14 cellular contexts compared by ENCODE assay signal in the genomic region with DNA sequence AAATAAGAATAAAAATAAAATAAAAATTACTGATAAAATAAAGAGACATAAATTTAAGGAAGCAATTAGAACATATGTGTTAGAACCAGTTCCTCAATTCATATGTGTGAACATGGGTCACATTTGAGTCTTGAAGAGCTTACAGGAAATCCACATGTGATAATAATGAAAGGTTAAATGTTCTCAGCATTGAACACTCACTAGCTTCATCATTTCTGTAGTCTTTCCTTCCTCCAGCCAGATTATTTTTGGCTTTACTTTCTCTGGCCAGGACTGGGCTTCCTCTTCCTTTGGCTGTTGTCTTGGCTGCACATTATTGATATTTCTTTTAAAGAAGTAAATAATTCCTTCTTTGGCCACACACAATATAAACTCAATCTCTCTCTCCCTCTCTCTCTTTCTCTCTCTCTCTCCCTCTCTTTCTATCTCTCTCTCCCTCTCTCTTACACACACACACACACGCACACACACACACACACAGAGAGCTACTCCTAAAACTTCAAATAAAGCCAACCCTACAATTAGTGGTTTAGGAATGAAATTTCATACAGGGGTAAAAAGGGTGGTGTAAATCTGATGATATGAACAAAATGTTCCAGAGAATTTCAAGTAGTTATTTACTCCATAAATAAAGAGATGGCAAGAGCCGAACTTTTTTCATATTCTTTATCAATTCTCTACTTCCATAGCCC.
DNase-seq lines count a peak whose midpoint lies in the region; ATAC-seq, FAIRE-seq and TF ChIP-seq lines count a peak whose summit lies in the region.
"Had no signal": no experiment of that assay in that cellular context is flagged by ENCODE, and none has a peak within 500 bp of the region (broad histone marks: within the 10 kb centered on the region; RNA-seq: fewer than 3 reads in every experiment).

No MANE protein-coding gene starts in this region.

- no peak overlapping the region for H3K9ac ChIP-seq in liver (ENCODE audit: low read depth in 1 of 2, low read length in 2 of 2)
- H3K9ac ChIP-seq in HepG2 (ENCODE audit: insufficient read depth, low read depth, low read length) = no peak overlapping the region

- peaks cover 0 to 8% (median 5%) of the 10 kb centered on the region in 8 donors for H3K9me3 Mint-ChIP-seq in CD4-positive, alpha-beta memory T cell

- H3K27me3 Mint-ChIP-seq in CD4-positive, alpha-beta memory T cell = peaks cover 0 to 6% of the 10 kb centered on the region in 2 donors
- H3K27me3 Mint-ChIP-seq: activated T-cell treated with anti-CD3 and anti-CD28 coated beads, Interleukin-2, amount 50 U/mL, for 24 hours had no signal

- TF ChIP-seq CTCF in liver (IDR thresholded peaks at IDR 0.05; ENCODE audit: low read depth, low read length, missing input control) (no peak), HepG2 (CRISPR knock-in tag; IDR thresholded peaks at IDR 0.05) (no peak), body of pancreas (IDR thresholded peaks at IDR 0.05) (no peak), testis (IDR thresholded peaks at IDR 0.05) (peak in 1 of 3 experiments; percentile 58)

- intact Hi-C loops in HepG2 (cut with micrococcal nuclease; ENCODE audit: unreplicated experiment) (no loop called here), body of pancreas (cut with DNase I) (loop anchor here (10.0 kb wide), 1 partner anchor 48 kb away; no protein-coding TSS in a partner anchor), testis (cut with DNase I; ENCODE audit: low total_unique reads) (no loop called here)
- intact Hi-C loops in CD4-positive, alpha-beta memory T cell (cut with micrococcal nuclease) = no loop called here

- peaks cover 0 to 1% (median 0%) of the 10 kb centered on the region in 4 donors for H3K4me1 Mint-ChIP-seq in CD4-positive, alpha-beta memory T cell
- H3K4me1 Mint-ChIP-seq: activated CD4-positive, alpha-beta T cell treated with anti-CD3 and anti-CD28 coated beads for 36 hours had no signal

- H3K9me3 ChIP-seq in liver (ENCODE audit: control insufficient read depth in 4 of 4, low read length in 3 of 4) (no peaks in the 10 kb centered on the region), HepG2 (ENCODE audit: low read length) (no peaks in the 10 kb centered on the region), body of pancreas (no peaks in the 10 kb centered on the region), testis (no peaks in the 10 kb centered on the region)
- H3K9me3 ChIP-seq in CD4-positive, alpha-beta memory T cell (ENCODE audit: control insufficient read depth in 1 of 2, low read length in 2 of 2) = no peaks in the 10 kb centered on the region

- no peak overlapping the region for H3K4me2 ChIP-seq in HepG2 (ENCODE audit: low read depth, low read length)

- in situ Hi-C loops in HepG2 (cut with HindIII; ENCODE audit: extremely low pct_ligation_motif_present, low pct_unique_long_range_greater_than_20kb) = no loop called here

- POLR2A ChIA-PET in HepG2 (lab: Yijun Ruan, JAX) = no interaction called here
- POLR2A ChIA-PET in CD4-positive, alpha-beta memory T cell (lab: Charles Lee; ENCODE audit: partially characterized antibody) = no interaction called here

- no peaks in the 10 kb centered on the region for H3K4me1 ChIP-seq in liver (ENCODE audit: control insufficient read depth in 4 of 4, insufficient read depth in 4 of 4, low read length in 3 of 4)
- no peaks in the 10 kb centered on the region for H3K4me1 ChIP-seq in HepG2 (ENCODE audit: insufficient read depth, low read length)
- no peaks in the 10 kb centered on the region for H3K4me1 ChIP-seq in body of pancreas
- no peaks in the 10 kb centered on the region for H3K4me1 ChIP-seq in CD4-positive, alpha-beta memory T cell (ENCODE audit: insufficient read depth, low read length)
- no peaks in the 10 kb centered on the region for H3K4me1 ChIP-seq in testis

- no TSS peak for BruUV-seq in HepG2 (replicated peaks; lab: Mats Ljungman, UMichigan)

- H3K4me3 Mint-ChIP-seq in CD4-positive, alpha-beta memory T cell = no peak overlapping the region
- H3K4me3 Mint-ChIP-seq: activated CD4-positive, alpha-beta T cell treated with anti-CD3 and anti-CD28 coated beads for 36 hours; activated T-cell treated with anti-CD3 and anti-CD28 coated beads, Interleukin-2, amount 50 U/mL, for 24 hours had no signal

- no peak overlapping the region for H2AFZ ChIP-seq in HepG2 (ENCODE audit: low read length)

- TF ChIP-seq RAD21 in liver (IDR thresholded peaks at IDR 0.05) (peak in 1 of 2 donors; percentile 12), HepG2 (CRISPR knock-in tag; IDR thresholded peaks at IDR 0.05) (no peak)

- no peak for DNase-seq in HepG2 (ENCODE audit: low spot score)
- no peak for DNase-seq in body of pancreas
- peak; percentile 46 for DNase-seq in medulla oblongata (ENCODE audit: extremely low spot score)
- no peak for DNase-seq in activated CD4-positive, alpha-beta T cell treated with anti-CD3 and anti-CD28 coated beads for 4 hours
- DNase-seq in CD4-positive, alpha-beta memory T cell = no peak
- no peak for DNase-seq in testis
- DNase-seq: activated CD4-positive, alpha-beta T cell treated with anti-CD3 and anti-CD28 coated beads for 36 hours; activated T-cell treated with anti-CD3 and anti-CD28 coated beads, Interleukin-2, amount 50 U/mL, for 24 hours; NCI-H2171 treated with DMSO at 0.1 percent for 48 hours; T-helper 1 cell had no signal

- ATAC-seq in HepG2 = no peak
- ATAC-seq in body of pancreas = peak; percentile 50
- ATAC-seq in HG03439 (IDR thresholded peaks at IDR 0.05; ENCODE audit: unreplicated experiment) = no peak
- ATAC-seq: activated CD4-positive, alpha-beta T cell treated with anti-CD3 and anti-CD28 coated beads for 36 hours; Panc1 had no signal

- no peaks in the 10 kb centered on the region for H3K36me3 ChIP-seq in liver (ENCODE audit: control insufficient read depth in 4 of 4, insufficient read depth in 3 of 4, low read depth in 1 of 4, low read length in 3 of 4)
- H3K36me3 ChIP-seq in HepG2 (replicated peaks in 1 of 2; ENCODE audit: control insufficient read depth in 1 of 2, insufficient read depth in 2 of 2, low read length in 2 of 2) = no peaks in the 10 kb centered on the region
- H3K36me3 ChIP-seq in body of pancreas (replicated peaks in 1 of 2; ENCODE audit: insufficient read depth in 1 of 2, low read depth in 2 of 2) = no peaks in the 10 kb centered on the region
- no peaks in the 10 kb centered on the region for H3K36me3 ChIP-seq in CD4-positive, alpha-beta memory T cell (ENCODE audit: insufficient read depth, low read length)
- no peaks in the 10 kb centered on the region for H3K36me3 ChIP-seq in testis (ENCODE audit: low read depth, missing control alignments)

- H3K27ac ChIP-seq in liver (ENCODE audit: low read depth in 1 of 2, low read length in 2 of 2) = peak overlapping the region in 1 of 2 donors; percentile 32
- H3K27ac ChIP-seq in HepG2 (ENCODE audit: extremely low read length, insufficient read depth, low read length) = no peak overlapping the region
- H3K27ac ChIP-seq in body of pancreas = peak overlapping the region in 1 of 4 donors; percentile 32
- H3K27ac ChIP-seq in CD4-positive, alpha-beta memory T cell (ENCODE audit: low read depth, low read length) = no peak overlapping the region
- peak overlapping the region in 1 of 2 donors; percentile 9 for H3K27ac ChIP-seq in testis

- CTCF ChIA-PET in HepG2 (lab: Yijun Ruan, JAX; ENCODE audit: low intra/inter-chr PET ratio, low total read pairs) = no interaction called here
- CTCF ChIA-PET in CD4-positive, alpha-beta memory T cell (lab: Charles Lee; ENCODE audit: partially characterized antibody) = no interaction called here

- no peaks in the 10 kb centered on the region for H3K36me3 Mint-ChIP-seq in CD4-positive, alpha-beta memory T cell

- H3K4me3 ChIP-seq in liver (ENCODE audit: low read depth in 1 of 3, low read length in 3 of 3) (no peak overlapping the region), HepG2 (replicated peaks in 1 of 3; ENCODE audit: insufficient read depth in 1 of 3, low read depth in 2 of 3, low read length in 3 of 3) (no peak overlapping the region), body of pancreas (no peak overlapping the region), testis (no peak overlapping the region)
- H3K4me3 ChIP-seq in CD4-positive, alpha-beta memory T cell (ENCODE audit: low read length in 2 of 2) = no peak overlapping the region

- no peaks in the 10 kb centered on the region for H4K20me1 ChIP-seq in HepG2 (ENCODE audit: insufficient read depth, low read length)

- no peaks in the 10 kb centered on the region for H3K27me3 ChIP-seq in liver (ENCODE audit: control insufficient read depth in 4 of 4, insufficient read depth in 4 of 4, low read length in 3 of 4)
- H3K27me3 ChIP-seq in HepG2 (ENCODE audit: control insufficient read depth in 1 of 2, insufficient read depth in 2 of 2, low read length in 2 of 2) = no peaks in the 10 kb centered on the region
- H3K27me3 ChIP-seq in body of pancreas = no peaks in the 10 kb centered on the region
- H3K27me3 ChIP-seq in CD4-positive, alpha-beta memory T cell (ENCODE audit: insufficient read depth, low read length) = no peaks in the 10 kb centered on the region
- no peaks in the 10 kb centered on the region for H3K27me3 ChIP-seq in testis

- H3K27ac Mint-ChIP-seq in CD4-positive, alpha-beta memory T cell = no peak overlapping the region
- H3K27ac Mint-ChIP-seq: activated CD4-positive, alpha-beta T cell treated with anti-CD3 and anti-CD28 coated beads for 36 hours; activated T-cell treated with anti-CD3 and anti-CD28 coated beads, Interleukin-2, amount 50 U/mL, for 24 hours had no signal

- no peaks in the 10 kb centered on the region for H3K79me2 ChIP-seq in HepG2 (ENCODE audit: insufficient read depth, low read length)

- TF ChIP-seq POLR2A in HepG2 (IDR thresholded peaks at IDR 0.05; ENCODE audit: insufficient read depth in 1 of 2, low read depth in 2 of 2, low read length in 2 of 2) (no peak), body of pancreas (IDR thresholded peaks at IDR 0.05) (no peak), testis (IDR thresholded peaks at IDR 0.05) (no peak)

- no peak for TF ChIP-seq EP300 in HepG2 (IDR thresholded peaks at IDR 0.05; ENCODE audit: low read depth in 2 of 2, low read length in 2 of 2)
- no peak for TF ChIP-seq EP300 in HepG2 (CRISPR knock-in tag; IDR thresholded peaks at IDR 0.05; ENCODE audit: borderline replicate concordance)

- FAIRE-seq in HepG2 (lab: Jason Lieb, UNC) = no peak
- FAIRE-seq: frontal cortex had no signal

- 56% methylated on average over 2 of the region's 2 CpGs for WGBS in liver
- 3% methylated on average over 2 of the region's 2 CpGs for WGBS in HepG2 (ENCODE audit: low lambda C conversion rate)
- 60 to 64% methylated on average over 2 of the region's 2 CpGs for WGBS in body of pancreas, 2 donors
- 57 to 58% methylated on average over 2 of the region's 2 CpGs for WGBS in testis, 2 donors

TF ChIP-seq in liver, 16 proteins besides CTCF, POLR2A, EP300 and RAD21 (continues in another document):
- TF ChIP-seq FOXA1 (IDR thresholded peaks at IDR 0.05) (no peak), FOXA2 (IDR thresholded peaks at IDR 0.05) (no peak), HNF4G (IDR thresholded peaks at IDR 0.05) (no peak), SP1 (IDR thresholded peaks at IDR 0.05) (peak; percentile 12)
